Comparison of ENCODE assay signal across 26 cellular contexts in genomic region chr9:108724669-108725068, GRCh38.
DNase-seq lines count a peak whose midpoint lies in the region; TF ChIP-seq lines count a peak whose summit lies in the region.
"Had no signal": no experiment of that assay in that cellular context is flagged by ENCODE, and none has a peak within 500 bp of the region (broad histone marks: within the 10 kb centered on the region; RNA-seq: fewer than 3 reads in every experiment).

No MANE protein-coding gene starts in this region.

- 83 to 87% methylated on average over 5 of the region's 5 CpGs for WGBS in testis, 2 donors

- no peak overlapping the region for H3K9ac ChIP-seq in adipocyte (ENCODE audit: low read length)

- DNase-seq in AG10803 (ENCODE audit: low read depth) (peak; percentile 52), NB4 (ENCODE audit: low read depth) (peak; percentile 10), adipocyte (ENCODE audit: low read depth) (peak; percentile 50), fibroblast of the conjunctiva (ENCODE audit: low read depth) (peak; percentile 63), NCI-H187 (lab: John Stamatoyannopoulos, UW) (no peak), globus pallidus (ENCODE audit: low spot score) (no peak), head of caudate nucleus (no peak), testis (no peak)
- DNase-seq: ACHN; activated B cell treated with CpG ODN at 0.5 μM for 24 hours; activated naive CD4-positive, alpha-beta T cell treated with anti-CD3 and anti-CD28 coated beads, Interleukin-2, amount 50 U/mL, for 16 hours; DMS79; effector CD8-positive, alpha-beta T cell; GF-D8; H7; KBM-7; left ventricle myocardium inferior; MG63; naive thymus-derived CD8-positive, alpha-beta T cell; NCI-H146; NCI-H446; occipital lobe; Right ventricle myocardium superior; stimulated activated CD4-positive, alpha-beta T cell treated with anti-CD3 and anti-CD28 coated beads, Interleukin-2, amount 100 ng/mL, for 24 hours; T-helper 9 cell had no signal

- H3K36me3 ChIP-seq in adipocyte (ENCODE audit: control insufficient read depth, insufficient read depth, low read length, severe bottlenecking) (no peaks in the 10 kb centered on the region), testis (ENCODE audit: low read depth, missing control alignments) (no peaks in the 10 kb centered on the region)
- H3K36me3 ChIP-seq: breast epithelium, left ventricle myocardium inferior, MG63 had no signal

- H3K4me3 ChIP-seq in AG10803 (ENCODE audit: low read length), result no peak overlapping the region
- no peak overlapping the region for H3K4me3 ChIP-seq in NB4 (ENCODE audit: low read depth, low read length)
- no peak overlapping the region for H3K4me3 ChIP-seq in adipocyte (ENCODE audit: low read length)
- no peak overlapping the region for H3K4me3 ChIP-seq in testis
- H3K4me3 ChIP-seq: breast epithelium, left ventricle myocardium inferior, MG63 had no signal

- TF ChIP-seq CTCF in AG10803 (conservative IDR thresholded peaks at IDR 0.05; ENCODE audit: low read length) (no peak), NB4 (IDR thresholded peaks at IDR 0.05; ENCODE audit: low read depth, low read length) (no peak), testis (IDR thresholded peaks at IDR 0.05) (no peak)

- no peak overlapping the region for H3K27ac ChIP-seq in testis
- H3K27ac ChIP-seq: breast epithelium, left ventricle myocardium inferior had no signal

- H3K4me1 ChIP-seq in adipocyte (ENCODE audit: control insufficient read depth, insufficient read depth, low read length) (peaks cover 24% of the 10 kb centered on the region), testis (no peaks in the 10 kb centered on the region)
- H3K4me1 ChIP-seq: breast epithelium had no signal

- intact Hi-C loops in head of caudate nucleus (cut with DNase I), result no loop called here
- intact Hi-C loops in testis (cut with DNase I; ENCODE audit: low total_unique reads), result no loop called here

- H3K27me3 ChIP-seq in adipocyte (replicated peaks; ENCODE audit: control insufficient read depth, insufficient read depth, low read length) (no peaks in the 10 kb centered on the region), testis (no peaks in the 10 kb centered on the region)
- H3K27me3 ChIP-seq: breast epithelium, MG63 had no signal

- H3K9me3 ChIP-seq in adipocyte (ENCODE audit: control insufficient read depth, low read length), result no peaks in the 10 kb centered on the region
- no peaks in the 10 kb centered on the region for H3K9me3 ChIP-seq in testis
- H3K9me3 ChIP-seq: breast epithelium, left ventricle myocardium inferior, MG63 had no signal

- TF ChIP-seq POLR2A in NB4 (IDR thresholded peaks at IDR 0.05; ENCODE audit: extremely low read depth, insufficient read length) (no peak), testis (IDR thresholded peaks at IDR 0.05) (no peak)

Comparison
In these comparisons a context has a peak if more than half of its experiments do, and no peak if none do; other contexts are left out.
1. DNase-seq: peak in AG10803 (single experiment), NB4 (single experiment), adipocyte (single experiment) and fibroblast of the conjunctiva (single experiment); none in NCI-H187 (0 of 2), globus pallidus (single experiment), head of caudate nucleus (0 of 42) and testis (single experiment).